Comparison of ENCODE assay signal across 32 cellular contexts in the genomic region with DNA sequence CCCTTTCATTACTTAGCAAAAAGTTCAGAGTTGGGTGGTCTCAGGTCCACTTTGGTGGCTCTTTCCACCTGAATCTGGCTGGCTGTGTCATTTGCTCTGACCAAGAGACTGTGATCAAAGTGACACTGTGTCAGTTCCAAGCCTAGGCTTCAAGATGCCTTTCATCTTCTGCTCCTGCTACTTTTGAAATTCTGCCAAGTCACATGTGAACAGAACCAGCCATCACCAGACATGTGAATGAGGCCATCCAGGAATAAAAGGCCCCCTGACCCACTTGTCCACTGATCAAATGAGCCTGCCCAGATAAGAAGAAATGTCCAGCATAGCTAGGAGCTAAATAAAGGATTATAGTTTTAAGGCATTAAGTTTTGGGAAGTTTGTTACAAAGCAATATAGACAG.
DNase-seq lines count a peak whose midpoint lies in the region; ATAC-seq, FAIRE-seq and TF ChIP-seq lines count a peak whose summit lies in the region.
"Had no signal": no experiment of that assay in that cellular context is flagged by ENCODE, and none has a peak within 500 bp of the region (broad histone marks: within the 10 kb centered on the region; RNA-seq: fewer than 3 reads in every experiment).

No MANE protein-coding gene starts in this region.

- ATAC-seq in stimulated activated naive B cell treated with anti-CD40 and anti-IgM and Interleukin-4, amounts not matched to agents 10 μg/mL and 1 μg/mL and 100 μg/mL, for 72 hours (replicated peaks): no peak
- ATAC-seq: activated CD8-positive, alpha-beta memory T cell treated with anti-CD3 and anti-CD28 coated beads, Interleukin-2, amount 10 ng/mL, durations not matched to agents 7 days and 5 days; CD8-positive, alpha-beta T cell; left lung had no signal

- DNase-seq in MCF 10A (ENCODE audit: unreplicated experiment) (no peak), breast epithelium (ENCODE audit: low spot score in 2 of 2) (no peak), kidney (no peak), NCI-H1105 (lab: John Stamatoyannopoulos, UW) (no peak), SIG-M5 treated with dmso at 0.1 percent for 504 hours (lab: John Stamatoyannopoulos, UW; ENCODE audit: unreplicated experiment) (no peak), NCI-H187 (lab: John Stamatoyannopoulos, UW) (no peak)
- DNase-seq in stimulated activated naive B cell treated with anti-CD40 and anti-IgM and Interleukin-4, amounts not matched to agents 10 μg/mL and 1 μg/mL and 100 μg/mL, for 72 hours: no peak
- DNase-seq: activated CD4-positive, alpha-beta T cell treated with anti-CD3 and anti-CD28 coated beads, Interleukin-2, amount 50 U/mL, for 4 hours; activated CD8-positive, alpha-beta memory T cell treated with anti-CD3 and anti-CD28 coated beads, Interleukin-2, amount 10 ng/mL, durations not matched to agents 7 days and 5 days; activated T-cell treated with anti-CD3 and anti-CD28 coated beads, Interleukin-2, amount 50 U/mL, for 48 hours; AML-193; CD8-positive, alpha-beta T cell; effector memory CD4-positive, alpha-beta T cell; GOT3; KBM-7; left lung; mesenchymal stem cell; MM.1S; NCI-H2081; NCI-H345; PC-9; Right ventricle myocardium superior; stimulated activated CD4-positive, alpha-beta T cell treated with anti-CD3 and anti-CD28 coated beads, Interleukin-12 subunit alpha, Interleukin-12 subunit beta, amount 100 ng/mL, for 4 hours; stimulated activated CD4-positive, alpha-beta T cell treated with anti-CD3 and anti-CD28 coated beads, Interleukin-2, amount 100 ng/mL, for 48 hours; T1000; trophoblast cell had no signal

- H3K9ac ChIP-seq in SU-DHL-6 (ENCODE audit: low read length) (no peak overlapping the region), kidney (ENCODE audit: low read length in 2 of 2) (no peak overlapping the region)

- H3K9me3 Mint-ChIP-seq in MCF 10A (ENCODE audit: unreplicated experiment): no peaks in the 10 kb centered on the region
- no peaks in the 10 kb centered on the region for H3K9me3 Mint-ChIP-seq in stimulated activated naive B cell treated with anti-CD40 and anti-IgM and Interleukin-4, amounts not matched to agents 10 μg/mL and 1 μg/mL and 100 μg/mL, for 72 hours
- H3K9me3 Mint-ChIP-seq: CD8-positive, alpha-beta T cell had no signal

- intact Hi-C loops in MCF 10A (cut with micrococcal nuclease) (no loop called here), breast epithelium (cut with DNase I; ENCODE audit: low total_unique reads) (no loop called here), kidney (cut with DNase I) (no loop called here)

- peaks cover 3% of the 10 kb centered on the region; the same call in 1 of the 2 replicates for H4K20me1 ChIP-seq in SU-DHL-6 (ENCODE audit: low read depth, low read length)

- no peak for TF ChIP-seq POLR2A in breast epithelium (IDR thresholded peaks at IDR 0.05)

- no peak overlapping the region for H3K4me3 Mint-ChIP-seq in MCF 10A (ENCODE audit: unreplicated experiment)
- no peak overlapping the region for H3K4me3 Mint-ChIP-seq in stimulated activated naive B cell treated with anti-CD40 and anti-IgM and Interleukin-4, amounts not matched to agents 10 μg/mL and 1 μg/mL and 100 μg/mL, for 72 hours
- H3K4me3 Mint-ChIP-seq: activated CD8-positive, alpha-beta memory T cell treated with anti-CD3 and anti-CD28 coated beads, Interleukin-2, amount 10 ng/mL, durations not matched to agents 7 days and 5 days; CD8-positive, alpha-beta T cell had no signal

- CTCF ChIA-PET in MCF 10A (lab: Yijun Ruan, JAX): interaction anchor here (0.6 kb wide), 2 partner anchors 132 to 268 kb away, joined by 3 to 4 read pairs; a partner anchor contains a TSS

- peaks cover 97% of the 10 kb centered on the region for H3K79me2 ChIP-seq in SU-DHL-6 (ENCODE audit: insufficient read depth, low read length)

- no peak overlapping the region for H2AFZ ChIP-seq in SU-DHL-6 (ENCODE audit: low read depth, low read length, severe bottlenecking)
- H2AFZ ChIP-seq: PC-9 had no signal

- H3K27ac Mint-ChIP-seq in MCF 10A (ENCODE audit: low read depth, unreplicated experiment): peak overlapping the region; percentile 37
- H3K27ac Mint-ChIP-seq in stimulated activated naive B cell treated with anti-CD40 and anti-IgM and Interleukin-4, amounts not matched to agents 10 μg/mL and 1 μg/mL and 100 μg/mL, for 72 hours: peak overlapping the region; percentile 28
- H3K27ac Mint-ChIP-seq: activated CD8-positive, alpha-beta memory T cell treated with anti-CD3 and anti-CD28 coated beads, Interleukin-2, amount 10 ng/mL, durations not matched to agents 7 days and 5 days; CD8-positive, alpha-beta T cell had no signal

- H3K27me3 Mint-ChIP-seq in MCF 10A (ENCODE audit: insufficient read depth, unreplicated experiment): no peaks in the 10 kb centered on the region
- no peaks in the 10 kb centered on the region for H3K27me3 Mint-ChIP-seq in stimulated activated naive B cell treated with anti-CD40 and anti-IgM and Interleukin-4, amounts not matched to agents 10 μg/mL and 1 μg/mL and 100 μg/mL, for 72 hours

- POLR2A ChIA-PET in MCF 10A (lab: Yijun Ruan, JAX): no interaction called here

- peaks cover 13% of the 10 kb centered on the region for H3F3A ChIP-seq in SU-DHL-6 (ENCODE audit: insufficient read depth)

- no peaks in the 10 kb centered on the region for H3K9me3 ChIP-seq in breast epithelium
- H3K9me3 ChIP-seq in SU-DHL-6 (ENCODE audit: insufficient read depth, low read length): no peaks in the 10 kb centered on the region
- H3K9me3 ChIP-seq in kidney (ENCODE audit: control insufficient read depth in 1 of 2, low read length in 2 of 2): no peaks in the 10 kb centered on the region
- H3K9me3 ChIP-seq: left lung had no signal

- H3K27ac ChIP-seq in breast epithelium (no peak overlapping the region), SU-DHL-6 (ENCODE audit: low read depth, low read length) (peak overlapping the region; percentile 1; the same call in 1 of the 2 replicates), kidney (ENCODE audit: low read depth in 2 of 2, low read length in 2 of 2) (peak overlapping the region; percentile 75 to 84)
- H3K27ac ChIP-seq: coronary artery, epithelial cell of prostate, left lung, PC-9 had no signal

- no peaks in the 10 kb centered on the region for H3K4me1 ChIP-seq in breast epithelium
- H3K4me1 ChIP-seq in kidney (ENCODE audit: control insufficient read depth in 1 of 2, insufficient read depth in 1 of 2, low read depth in 1 of 2, low read length in 2 of 2): peaks cover 31% of the 10 kb centered on the region in 2 donors
- H3K4me1 ChIP-seq: left lung had no signal

- FAIRE-seq in kidney (lab: Jason Lieb, UNC): no peak
- FAIRE-seq: astrocyte, GM18507, islet of Langerhans had no signal

- H3K4me2 ChIP-seq in SU-DHL-6 (ENCODE audit: low read depth, low read length, poor library complexity, severe bottlenecking): no peak overlapping the region
- H3K4me2 ChIP-seq: PC-9 had no signal

- TF ChIP-seq CTCF in MCF 10A (IDR thresholded peaks at IDR 0.05; ENCODE audit: unreplicated experiment): no peak
- TF ChIP-seq CTCF in breast epithelium (IDR thresholded peaks at IDR 0.05): no peak
- no peak for TF ChIP-seq CTCF in SU-DHL-6 (IDR thresholded peaks at IDR 0.05; ENCODE audit: insufficient read depth, low read length, poor library complexity, severe bottlenecking)
- TF ChIP-seq CTCF in kidney (IDR thresholded peaks at IDR 0.05; ENCODE audit: borderline replicate concordance, extremely low read depth, insufficient read depth): no peak

- H3K4me3 ChIP-seq in breast epithelium: no peak overlapping the region
- H3K4me3 ChIP-seq in SU-DHL-6 (ENCODE audit: insufficient read depth, low read length, poor library complexity, severe bottlenecking): no peak overlapping the region
- H3K4me3 ChIP-seq in kidney (ENCODE audit: low read length in 2 of 2): no peak overlapping the region
- H3K4me3 ChIP-seq: coronary artery, left lung, PC-9 had no signal

- peaks cover 48% of the 10 kb centered on the region for H3K36me3 Mint-ChIP-seq in MCF 10A (ENCODE audit: insufficient read depth, unreplicated experiment)
- peaks cover 35 to 56% of the 10 kb centered on the region in 2 donors for H3K36me3 Mint-ChIP-seq in stimulated activated naive B cell treated with anti-CD40 and anti-IgM and Interleukin-4, amounts not matched to agents 10 μg/mL and 1 μg/mL and 100 μg/mL, for 72 hours
- H3K36me3 Mint-ChIP-seq: activated CD8-positive, alpha-beta memory T cell treated with anti-CD3 and anti-CD28 coated beads, Interleukin-2, amount 10 ng/mL, durations not matched to agents 7 days and 5 days; CD8-positive, alpha-beta T cell had no signal

- H3K36me3 ChIP-seq in breast epithelium (no peaks in the 10 kb centered on the region), SU-DHL-6 (ENCODE audit: low read length) (no peaks in the 10 kb centered on the region), kidney (ENCODE audit: control insufficient read depth in 1 of 2, insufficient read depth in 2 of 2, low read length in 2 of 2) (no peaks in the 10 kb centered on the region)
- H3K36me3 ChIP-seq: left lung had no signal

- peaks cover 7% of the 10 kb centered on the region for H3K4me1 Mint-ChIP-seq in MCF 10A (ENCODE audit: insufficient read depth, unreplicated experiment)
- H3K4me1 Mint-ChIP-seq in stimulated activated naive B cell treated with anti-CD40 and anti-IgM and Interleukin-4, amounts not matched to agents 10 μg/mL and 1 μg/mL and 100 μg/mL, for 72 hours: peaks cover 53 to 69% of the 10 kb centered on the region in 2 donors
- H3K4me1 Mint-ChIP-seq: activated CD8-positive, alpha-beta memory T cell treated with anti-CD3 and anti-CD28 coated beads, Interleukin-2, amount 10 ng/mL, durations not matched to agents 7 days and 5 days had no signal

- H3K27me3 ChIP-seq in breast epithelium (no peaks in the 10 kb centered on the region), SU-DHL-6 (ENCODE audit: low read length) (no peaks in the 10 kb centered on the region)
- H3K27me3 ChIP-seq: left lung had no signal

- no peaks in the 10 kb centered on the region for H3K9me2 ChIP-seq in SU-DHL-6 (replicated peaks; ENCODE audit: insufficient read depth, low read length)

- no TSS peak for BruUV-seq in MCF 10A (replicated peaks; lab: Mats Ljungman, UMichigan)

Comparison
In these comparisons a context has a peak if more than half of its experiments do, and no peak if none do; other contexts are left out.
1. H3K27ac ChIP-seq: peak in SU-DHL-6 (single experiment) and kidney (2 of 2); none in breast epithelium (0 of 2).